In the genomic region with DNA sequence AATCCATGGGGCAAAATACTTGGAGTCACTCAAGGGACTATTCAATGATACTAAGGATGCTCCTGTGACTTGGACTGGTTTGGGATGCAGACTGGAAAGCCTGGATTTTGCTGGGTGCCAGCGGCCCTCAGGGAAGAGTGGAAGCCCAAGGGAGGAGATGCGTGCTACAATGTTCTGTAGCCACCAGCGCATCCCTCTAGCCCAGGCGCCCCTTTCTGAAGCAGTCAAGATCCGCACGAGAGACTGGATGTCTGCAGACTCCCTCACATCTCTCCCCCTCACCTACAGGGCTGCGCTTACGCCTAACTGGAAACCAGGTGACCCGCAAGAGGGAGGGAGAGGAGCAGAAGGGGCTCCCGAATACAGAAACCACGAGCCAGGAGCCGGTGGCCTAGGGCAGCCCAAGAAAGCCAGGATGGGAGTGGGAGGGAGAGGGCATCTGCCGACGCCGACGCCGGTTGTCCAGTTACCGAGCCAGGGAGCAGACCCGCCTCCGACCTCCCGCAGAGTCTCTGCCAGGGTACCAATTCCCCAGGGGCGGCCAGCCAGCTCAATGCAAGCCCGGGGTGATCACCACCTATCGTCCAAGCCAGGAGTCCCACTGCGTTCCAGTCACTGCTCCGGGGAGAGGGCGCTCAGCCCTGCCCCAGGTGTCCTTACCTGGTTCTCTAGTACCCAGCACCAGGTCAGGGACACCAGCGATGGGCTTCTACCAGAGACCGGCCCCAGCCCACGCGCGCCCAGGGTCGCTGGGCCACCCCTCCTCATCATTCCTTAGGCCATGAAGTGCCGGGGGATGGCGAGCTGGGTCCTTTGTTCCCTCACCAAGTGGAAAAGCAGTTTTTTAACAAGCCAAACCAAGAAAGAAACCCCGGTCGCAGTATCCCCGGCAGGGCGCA, we compare ENCODE assay signal across 8 cellular contexts. TPM values are rescaled to one million over a fixed set of nuclear protein-coding genes. Genes with fewer than 3 reads are reported as not detected.
DNase-seq lines count a peak whose midpoint lies in the region; ATAC-seq and TF ChIP-seq lines count a peak whose summit lies in the region.

No MANE protein-coding gene starts in this region.

- H3K4me3 ChIP-seq in esophagus muscularis mucosa = peak overlapping the region; percentile 88 to 93 (median 92)

- TF ChIP-seq POLR2A in esophagus muscularis mucosa (IDR thresholded peaks at IDR 0.05; ENCODE audit: low read depth) = no peak

- H3K4me3 Mint-ChIP-seq in natural killer cell treated with Interleukin-12 subunit alpha and Interleukin-12 subunit beta and Interleukin-15 and Interleukin-18, amount 100 ng/mL, for 72 hours = peak overlapping the region; percentile 55

- H3K27ac Mint-ChIP-seq in natural killer cell treated with Interleukin-12 subunit alpha and Interleukin-12 subunit beta and Interleukin-15 and Interleukin-18, amount 100 ng/mL, for 72 hours = no peak overlapping the region

- H3K9me3 ChIP-seq in esophagus muscularis mucosa = no peaks in the 10 kb centered on the region

- H3K27ac ChIP-seq in esophagus muscularis mucosa (replicated peaks in 1 of 4) = peak overlapping the region; percentile 92 to 94 (median 93)

- 4% methylated on average over 28 of the region's 39 CpGs for WGBS in esophagus muscularis mucosa

- no peaks in the 10 kb centered on the region for H3K36me3 Mint-ChIP-seq in natural killer cell treated with Interleukin-12 subunit alpha and Interleukin-12 subunit beta and Interleukin-15 and Interleukin-18, amount 100 ng/mL, for 72 hours

- intact Hi-C loops in esophagus muscularis mucosa (cut with DNase I) = no loop called here

- ATAC-seq in SK-N-SH treated with all-trans-retinoic acid at 6 μM for 48 hours (peak; percentile 9; the same call in 2 of the 3 replicates), HG03196 (IDR thresholded peaks at IDR 0.05; ENCODE audit: unreplicated experiment) (no peak)
- no peak for ATAC-seq in natural killer cell treated with Interleukin-12 subunit alpha and Interleukin-12 subunit beta and Interleukin-15 and Interleukin-18, amount 100 ng/mL, for 72 hours

- peaks cover 6 to 10% of the 10 kb centered on the region in 2 donors for H3K4me1 Mint-ChIP-seq in natural killer cell treated with Interleukin-12 subunit alpha and Interleukin-12 subunit beta and Interleukin-15 and Interleukin-18, amount 100 ng/mL, for 72 hours (ENCODE audit: low read depth in 2 of 2)

- TF ChIP-seq CTCF in esophagus muscularis mucosa (IDR thresholded peaks at IDR 0.05) = no peak

- peaks cover 26 to 65% of the 10 kb centered on the region in 2 donors for H3K27me3 Mint-ChIP-seq in natural killer cell treated with Interleukin-12 subunit alpha and Interleukin-12 subunit beta and Interleukin-15 and Interleukin-18, amount 100 ng/mL, for 72 hours

- H3K4me1 ChIP-seq in esophagus muscularis mucosa = peaks cover 30 to 71% (median 56%) of the 10 kb centered on the region in 4 donors

- DNase-seq in NCI-H2081 (lab: John Stamatoyannopoulos, UW) = peak; percentile 49 to 67
- DNase-seq in NCI-H2081 treated with DMSO at 0.1 percent for 48 hours (lab: John Stamatoyannopoulos, UW) = no peak
- no peak for DNase-seq in esophagus muscularis mucosa (ENCODE audit: extremely low spot score)
- no peak for DNase-seq in natural killer cell treated with Interleukin-12 subunit alpha and Interleukin-12 subunit beta and Interleukin-15 and Interleukin-18, amount 100 ng/mL, for 72 hours (ENCODE audit: low spot score)
- DNase-seq in A172 (ENCODE audit: low spot score) = no peak
- DNase-seq in cerebellar nuclear complex (lab: John Stamatoyannopoulos, UW) = no peak

- no peaks in the 10 kb centered on the region for H3K27me3 ChIP-seq in esophagus muscularis mucosa

- no peaks in the 10 kb centered on the region for H3K9me3 Mint-ChIP-seq in natural killer cell treated with Interleukin-12 subunit alpha and Interleukin-12 subunit beta and Interleukin-15 and Interleukin-18, amount 100 ng/mL, for 72 hours

- H3K36me3 ChIP-seq in esophagus muscularis mucosa = peaks cover 0 to 15% (median 2%) of the 10 kb centered on the region in 4 donors

- no peak for TF ChIP-seq EP300 in esophagus muscularis mucosa (IDR thresholded peaks at IDR 0.05)

TF ChIP-seq in SK-N-SH treated with all-trans-retinoic acid at 6 μM for 48 hours, 23 proteins besides CTCF, POLR2A, EP300 and RAD21:
- TF ChIP-seq ZC3H10 (CRISPR knock-in tag; IDR thresholded peaks at IDR 0.05) (no peak), TCF4 (CRISPR knock-in tag; IDR thresholded peaks at IDR 0.05; ENCODE audit: borderline replicate concordance) (no peak), ZNF565 (CRISPR knock-in tag; conservative IDR thresholded peaks at IDR 0.05; ENCODE audit: low read depth) (no peak), RARB (CRISPR knock-in tag; IDR thresholded peaks at IDR 0.05) (no peak), CSRNP3 (CRISPR knock-in tag; IDR thresholded peaks at IDR 0.05) (no peak), BACH2 (CRISPR knock-in tag; IDR thresholded peaks at IDR 0.05; ENCODE audit: borderline replicate concordance) (no peak), TOX (CRISPR knock-in tag; IDR thresholded peaks at IDR 0.05; ENCODE audit: borderline replicate concordance) (no peak), ARNTL (CRISPR knock-in tag; IDR thresholded peaks at IDR 0.05; ENCODE audit: borderline replicate concordance, low read depth) (no peak)
- TF ChIP-seq, protein P1, sequence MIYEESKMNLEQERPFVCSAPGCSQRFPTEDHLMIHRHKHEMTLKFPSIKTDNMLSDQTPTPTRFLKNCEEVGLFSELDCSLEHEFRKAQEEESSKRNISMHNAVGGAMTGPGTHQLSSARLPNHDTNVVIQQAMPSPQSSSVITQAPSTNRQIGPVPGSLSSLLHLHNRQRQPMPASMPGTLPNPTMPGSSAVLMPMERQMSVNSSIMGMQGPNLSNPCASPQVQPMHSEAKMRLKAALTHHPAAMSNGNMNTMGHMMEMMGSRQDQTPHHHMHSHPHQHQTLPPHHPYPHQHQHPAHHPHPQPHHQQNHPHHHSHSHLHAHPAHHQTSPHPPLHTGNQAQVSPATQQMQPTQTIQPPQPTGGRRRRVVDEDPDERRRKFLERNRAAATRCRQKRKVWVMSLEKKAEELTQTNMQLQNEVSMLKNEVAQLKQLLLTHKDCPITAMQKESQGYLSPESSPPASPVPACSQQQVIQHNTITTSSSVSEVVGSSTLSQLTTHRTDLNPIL (CRISPR knock-in tag; IDR thresholded peaks at IDR 0.05; ENCODE audit: low read depth) = no peak

RNA-seq across cellular contexts. Expression of gene NTN4, which starts 1.2 kb away (rescaled TPM):
- total RNA-seq in esophagus muscularis mucosa = 10 to 100 TPM; 46.7 to 73.1 (median 52.7) TPM
- not detected for total RNA-seq in natural killer cell treated with Interleukin-12 subunit alpha and Interleukin-12 subunit beta and Interleukin-15 and Interleukin-18, amount 100 ng/mL, for 72 hours
- 9.9 and 14.1 TPM in 2 replicates for total RNA-seq in A172 (2014; rRNA removed; shearing (Covaris generic))

Comparison
In these comparisons a context has a peak if more than half of its experiments do, and no peak if none do; other contexts are left out.
1. DNase-seq: peak in NCI-H2081 (2 of 2); none in NCI-H2081 treated with DMSO at 0.1 percent for 48 hours (single experiment), esophagus muscularis mucosa (single experiment), natural killer cell treated with Interleukin-12 subunit alpha and Interleukin-12 subunit beta and Interleukin-15 and Interleukin-18, amount 100 ng/mL, for 72 hours (single experiment), A172 (single experiment) and cerebellar nuclear complex (0 of 2).